In genomic region chr11:104151404-104152204, GRCh38 we compare ENCODE assay signal across 11 cellular contexts. TPM values are rescaled to one million over a fixed set of nuclear protein-coding genes. Genes with fewer than 3 reads are reported as not detected.
DNase-seq lines count a peak whose midpoint lies in the region; ATAC-seq and TF ChIP-seq lines count a peak whose summit lies in the region.
"Had no signal": no experiment of that assay in that cellular context is flagged by ENCODE, and none has a peak within 500 bp of the region (broad histone marks: within the 10 kb centered on the region; RNA-seq: fewer than 3 reads in every experiment).

No MANE protein-coding gene starts in this region.

- no peaks in the 10 kb centered on the region for H3K36me3 ChIP-seq in cardiac muscle cell
- no peaks in the 10 kb centered on the region for H3K36me3 ChIP-seq in transverse colon

- H3K27me3 ChIP-seq in cardiac muscle cell (no peaks in the 10 kb centered on the region), transverse colon (no peaks in the 10 kb centered on the region)

- H3K4me3 Mint-ChIP-seq in effector memory CD8-positive, alpha-beta T cell = no peak overlapping the region
- H3K4me3 Mint-ChIP-seq: activated naive CD4-positive, alpha-beta T cell treated with anti-CD3 and anti-CD28 coated beads, Interleukin-2, amount 50 U/mL, for 24 hours had no signal

- H3K36me3 Mint-ChIP-seq in effector memory CD8-positive, alpha-beta T cell (ENCODE audit: insufficient read depth) = no peaks in the 10 kb centered on the region
- H3K36me3 Mint-ChIP-seq: activated naive CD4-positive, alpha-beta T cell treated with anti-CD3 and anti-CD28 coated beads, Interleukin-2, amount 50 U/mL, for 24 hours had no signal

- no peak for ATAC-seq in Right ventricle myocardium superior (ENCODE audit: poor library complexity)
- ATAC-seq in stimulated activated naive CD8-positive, alpha-beta T cell treated with anti-CD3 and anti-CD28 coated beads, Interleukin-15, Interleukin-2, amounts not matched to agents 100 U/mL and 50 U/mL, for 24 hours = no peak
- no peak for ATAC-seq in effector memory CD8-positive, alpha-beta T cell (replicated peaks)

- H3K9me3 Mint-ChIP-seq in effector memory CD8-positive, alpha-beta T cell = no peaks in the 10 kb centered on the region
- H3K9me3 Mint-ChIP-seq: activated naive CD4-positive, alpha-beta T cell treated with anti-CD3 and anti-CD28 coated beads, Interleukin-2, amount 50 U/mL, for 24 hours had no signal

- H3K9me3 ChIP-seq in cardiac muscle cell (ENCODE audit: low read depth) = no peaks in the 10 kb centered on the region
- no peaks in the 10 kb centered on the region for H3K9me3 ChIP-seq in transverse colon

- in situ Hi-C loops in transverse colon (cut with MboI; ENCODE audit: low pct_ligation_motif_present in 1 of 4, low pct_unique_long_range_greater_than_20kb in 1 of 4, low sequenced_read_pairs in 3 of 4) = loop anchor here in 1 of 4 donors (10.0 kb wide), 1 partner anchor 467 kb away; no protein-coding TSS in a partner anchor

- no peaks in the 10 kb centered on the region for H3K27me3 Mint-ChIP-seq in effector memory CD8-positive, alpha-beta T cell
- H3K27me3 Mint-ChIP-seq: activated naive CD4-positive, alpha-beta T cell treated with anti-CD3 and anti-CD28 coated beads, Interleukin-2, amount 50 U/mL, for 24 hours had no signal

- TF ChIP-seq CTCF in cardiac muscle cell (IDR thresholded peaks at IDR 0.05; ENCODE audit: low read depth, low read length) = peak; percentile 32
- TF ChIP-seq CTCF in epithelial cell of proximal tubule (conservative IDR thresholded peaks at IDR 0.05; ENCODE audit: low read depth, low read length) = peak; percentile 54
- peak in 3 of 5 experiments; percentile 21 to 29 (median 26) for TF ChIP-seq CTCF in transverse colon (IDR thresholded peaks at IDR 0.05)

- H3K4me3 ChIP-seq in cardiac muscle cell = peak overlapping the region; percentile 25
- H3K4me3 ChIP-seq in epithelial cell of proximal tubule (ENCODE audit: low read depth, low read length) = no peak overlapping the region
- H3K4me3 ChIP-seq in transverse colon = no peak overlapping the region
- H3K4me3 ChIP-seq: skin epidermis had no signal

- 65 to 68% methylated on average over 8 of the region's 8 CpGs for WGBS in transverse colon (ENCODE audit: low coverage in 1 of 2), 2 donors

- DNase-seq in cardiac muscle cell (ENCODE audit: low read depth in 1 of 2, low spot score in 1 of 2) = peak in 1 of 2 donors; percentile 43
- no peak for DNase-seq in Right ventricle myocardium superior
- peak; percentile 30 for DNase-seq in NCI-H446 treated with DMSO at 0.1 percent for 48 hours (lab: John Stamatoyannopoulos, UW)
- DNase-seq in epithelial cell of proximal tubule (ENCODE audit: low read depth) = no peak
- no peak for DNase-seq in transverse colon
- no peak for DNase-seq in stimulated activated naive CD4-positive, alpha-beta T cell (lab: John Stamatoyannopoulos, UW)
- DNase-seq in stimulated activated naive CD8-positive, alpha-beta T cell treated with anti-CD3 and anti-CD28 coated beads, Interleukin-15, Interleukin-2, amounts not matched to agents 100 U/mL and 50 U/mL, for 24 hours = no peak
- no peak for DNase-seq in effector memory CD8-positive, alpha-beta T cell
- DNase-seq: Calu3 had no signal

- no peak for TF ChIP-seq EP300 in transverse colon (IDR thresholded peaks at IDR 0.05; ENCODE audit: low read depth)

- H3K4me1 ChIP-seq in cardiac muscle cell (ENCODE audit: low read depth) (peaks cover 29% of the 10 kb centered on the region), transverse colon (no peaks in the 10 kb centered on the region)

- H3K27ac Mint-ChIP-seq in effector memory CD8-positive, alpha-beta T cell = no peak overlapping the region
- H3K27ac Mint-ChIP-seq: activated naive CD4-positive, alpha-beta T cell treated with anti-CD3 and anti-CD28 coated beads, Interleukin-2, amount 50 U/mL, for 24 hours had no signal

- H3K4me1 Mint-ChIP-seq in effector memory CD8-positive, alpha-beta T cell (ENCODE audit: low read depth in 2 of 2) = peaks cover 4 to 17% of the 10 kb centered on the region in 2 donors
- H3K4me1 Mint-ChIP-seq: activated naive CD4-positive, alpha-beta T cell treated with anti-CD3 and anti-CD28 coated beads, Interleukin-2, amount 50 U/mL, for 24 hours had no signal

- peak overlapping the region; percentile 72 for H3K27ac ChIP-seq in cardiac muscle cell
- no peak overlapping the region for H3K27ac ChIP-seq in transverse colon
- H3K27ac ChIP-seq: skin epidermis had no signal

- intact Hi-C loops in Right ventricle myocardium superior (cut with DNase I) (loop anchor here (5.0 to 10.0 kb wide), 2 partner anchors 227 to 469 kb away; no protein-coding TSS in a partner anchor), transverse colon (cut with DNase I; ENCODE audit: low total_unique reads) (no loop called here)

- no peak for TF ChIP-seq POLR2A in transverse colon (IDR thresholded peaks at IDR 0.05)

RNA-seq across cellular contexts. Expression of gene PDGFD, which starts 12.3 kb away (rescaled TPM):
- 97.0 and 105 TPM in 2 replicates for total RNA-seq in cardiac muscle cell
- polyA plus RNA-seq in cardiac muscle cell = 100 and 120 TPM in 2 replicates
- 8.9 TPM for total RNA-seq in Right ventricle myocardium superior
- total RNA-seq in epithelial cell of proximal tubule = 2.0 and 3.4 TPM in 2 replicates
- total RNA-seq in transverse colon = 1 to 10 TPM in 3 of 4 donors, not detected in 1; 2.3 to 6.0 (median 3.8) TPM
